In genomic region chr12:48078901-48079300, GRCh38 we compare ENCODE assay signal across 20 cellular contexts. TPM values are rescaled to one million over a fixed set of nuclear protein-coding genes. Genes with fewer than 3 reads are reported as not detected.
A peak's percentile ranks its signal among the peaks of the same experiment; 100 is the strongest.
DNase-seq lines count a peak whose midpoint lies in the region; ATAC-seq and TF ChIP-seq lines count a peak whose summit lies in the region.
"Had no signal": no experiment of that assay in that cellular context is flagged by ENCODE, and none has a peak within 500 bp of the region (broad histone marks: within the 10 kb centered on the region; RNA-seq: fewer than 3 reads in every experiment).

No MANE protein-coding gene starts in this region.

- H3K9ac ChIP-seq in colonic mucosa (ENCODE audit: low read depth in 2 of 2, low read length in 2 of 2) = no peak overlapping the region
- H3K9ac ChIP-seq: BLaER1 treated with 17β-estradiol and CSF1 and Interleukin-3, amounts not matched to agents 10 nM and 100 nM had no signal

- H3K27ac ChIP-seq in osteoblast (ENCODE audit: low read depth, low read length) (peak overlapping the region; percentile 49), colonic mucosa (no peak overlapping the region), body of pancreas (no peak overlapping the region)
- H3K27ac ChIP-seq: ascending aorta; BLaER1 treated with 17β-estradiol and CSF1 and Interleukin-3, amounts not matched to agents 10 nM and 100 nM; right atrium auricular region had no signal

- WGBS in body of pancreas, 2 donors = 96% methylated on average over 5 of the region's 5 CpGs

- TF ChIP-seq POLR2A in NB4 (IDR thresholded peaks at IDR 0.05; ENCODE audit: extremely low read depth, insufficient read length) = no peak
- TF ChIP-seq POLR2A in body of pancreas (IDR thresholded peaks at IDR 0.05) = no peak

- H3K27ac Mint-ChIP-seq in stimulated activated naive B cell treated with anti-CD40 and anti-IgM and Interleukin-4, amounts not matched to agents 10 μg/mL and 1 μg/mL and 100 μg/mL, for 72 hours = no peak overlapping the region
- H3K27ac Mint-ChIP-seq: nephron progenitor cell had no signal

- no peak for ATAC-seq in stimulated activated naive B cell treated with anti-CD40 and anti-IgM and Interleukin-4, amounts not matched to agents 10 μg/mL and 1 μg/mL and 100 μg/mL, for 72 hours (replicated peaks)
- no peak for ATAC-seq in body of pancreas
- ATAC-seq: SK-N-SH treated with all-trans-retinoic acid at 6 μM for 48 hours had no signal

- H3K36me3 Mint-ChIP-seq in stimulated activated naive B cell treated with anti-CD40 and anti-IgM and Interleukin-4, amounts not matched to agents 10 μg/mL and 1 μg/mL and 100 μg/mL, for 72 hours = peaks cover 29 to 34% of the 10 kb centered on the region in 2 donors

- H3K9me3 ChIP-seq in osteoblast (ENCODE audit: low read depth, low read length) (no peaks in the 10 kb centered on the region), colonic mucosa (no peaks in the 10 kb centered on the region), body of pancreas (no peaks in the 10 kb centered on the region)
- H3K9me3 ChIP-seq: ascending aorta, HAP-1, right atrium auricular region had no signal

- intact Hi-C loops in colonic mucosa (cut with DNase I) = no loop called here
- intact Hi-C loops in body of pancreas (cut with DNase I) = no loop called here

- H3K4me3 ChIP-seq in NB4 (ENCODE audit: low read depth, low read length) (no peak overlapping the region), cardiac fibroblast (replicated peaks in 1 of 2; ENCODE audit: low read depth in 2 of 2, low read length in 2 of 2) (no peak overlapping the region), osteoblast (ENCODE audit: insufficient read depth, low read length) (no peak overlapping the region), colonic mucosa (no peak overlapping the region), body of pancreas (no peak overlapping the region)
- H3K4me3 ChIP-seq: ascending aorta; BLaER1 treated with 17β-estradiol and CSF1 and Interleukin-3, amounts not matched to agents 10 nM and 100 nM; HAP-1; right atrium auricular region had no signal

- no peaks in the 10 kb centered on the region for H4K20me1 ChIP-seq in osteoblast (ENCODE audit: insufficient read depth, low read length)
- H4K20me1 ChIP-seq: BLaER1 treated with 17β-estradiol and CSF1 and Interleukin-3, amounts not matched to agents 10 nM and 100 nM had no signal

- peaks cover 10% of the 10 kb centered on the region for H3K4me1 ChIP-seq in osteoblast (ENCODE audit: insufficient read depth, low read length)
- no peaks in the 10 kb centered on the region for H3K4me1 ChIP-seq in colonic mucosa
- H3K4me1 ChIP-seq in body of pancreas = no peaks in the 10 kb centered on the region
- H3K4me1 ChIP-seq: ascending aorta, HAP-1, right atrium auricular region had no signal

- no peaks in the 10 kb centered on the region for H3K9me3 Mint-ChIP-seq in stimulated activated naive B cell treated with anti-CD40 and anti-IgM and Interleukin-4, amounts not matched to agents 10 μg/mL and 1 μg/mL and 100 μg/mL, for 72 hours

- peak overlapping the region; percentile 72 for H2AFZ ChIP-seq in osteoblast (ENCODE audit: low read length)

- no peaks in the 10 kb centered on the region for H3K4me1 Mint-ChIP-seq in stimulated activated naive B cell treated with anti-CD40 and anti-IgM and Interleukin-4, amounts not matched to agents 10 μg/mL and 1 μg/mL and 100 μg/mL, for 72 hours
- H3K4me1 Mint-ChIP-seq: nephron progenitor cell had no signal

- H3K79me2 ChIP-seq in osteoblast (ENCODE audit: insufficient read depth, low read length) = no peaks in the 10 kb centered on the region

- peak overlapping the region; percentile 53 for H3K4me2 ChIP-seq in osteoblast (ENCODE audit: insufficient read depth, low read length)
- H3K4me2 ChIP-seq: BLaER1 treated with 17β-estradiol and CSF1 and Interleukin-3, amounts not matched to agents 10 nM and 100 nM had no signal

- H3K36me3 ChIP-seq in osteoblast (ENCODE audit: insufficient read depth, low read length) = peaks cover 21% of the 10 kb centered on the region
- H3K36me3 ChIP-seq in colonic mucosa = no peaks in the 10 kb centered on the region
- H3K36me3 ChIP-seq in body of pancreas (replicated peaks in 1 of 2; ENCODE audit: insufficient read depth in 1 of 2, low read depth in 2 of 2) = peaks cover 0 to 7% of the 10 kb centered on the region in 2 donors

- H3K27me3 Mint-ChIP-seq in stimulated activated naive B cell treated with anti-CD40 and anti-IgM and Interleukin-4, amounts not matched to agents 10 μg/mL and 1 μg/mL and 100 μg/mL, for 72 hours = no peaks in the 10 kb centered on the region

- no peak overlapping the region for H3K4me3 Mint-ChIP-seq in stimulated activated naive B cell treated with anti-CD40 and anti-IgM and Interleukin-4, amounts not matched to agents 10 μg/mL and 1 μg/mL and 100 μg/mL, for 72 hours
- H3K4me3 Mint-ChIP-seq: nephron progenitor cell had no signal

- TF ChIP-seq CTCF in NB4 (IDR thresholded peaks at IDR 0.05; ENCODE audit: low read depth, low read length) (no peak), cardiac fibroblast (IDR thresholded peaks at IDR 0.05; ENCODE audit: low read depth, low read length) (no peak), osteoblast (IDR thresholded peaks at IDR 0.05; ENCODE audit: extremely low read depth, low read depth, low read length) (no peak), colonic mucosa (IDR thresholded peaks at IDR 0.05) (no peak), body of pancreas (IDR thresholded peaks at IDR 0.05) (no peak)

- DNase-seq in ELR (ENCODE audit: low read depth) (peak; percentile 75), NB4 (ENCODE audit: low read depth) (peak; percentile 76), cardiac fibroblast (ENCODE audit: low read depth in 2 of 2) (peak; percentile 69 to 76), osteoblast (ENCODE audit: insufficient read length, low spot score, missing footprints) (peak; percentile 27), Ammon's horn (ENCODE audit: low spot score) (no peak), colonic mucosa (no peak), body of pancreas (no peak)
- DNase-seq in stimulated activated naive B cell treated with anti-CD40 and anti-IgM and Interleukin-4, amounts not matched to agents 10 μg/mL and 1 μg/mL and 100 μg/mL, for 72 hours = no peak
- DNase-seq: activated effector memory CD4-positive, alpha-beta T cell treated with Interleukin-2 at 50 U/mL for 16 hours; DMS153; KG1; NCI-H1436 treated with DMSO at 0.1 percent for 48 hours; NCI-H345; nephron progenitor cell; stimulated activated CD4-positive, alpha-beta T cell treated with anti-CD3 and anti-CD28 coated beads, Interleukin-4, amount 100 ng/mL, for 1 hour had no signal

- H3K27me3 ChIP-seq in osteoblast (ENCODE audit: insufficient read depth, low read length) = no peaks in the 10 kb centered on the region
- no peaks in the 10 kb centered on the region for H3K27me3 ChIP-seq in colonic mucosa
- no peaks in the 10 kb centered on the region for H3K27me3 ChIP-seq in body of pancreas
- H3K27me3 ChIP-seq: ascending aorta; BLaER1 treated with 17β-estradiol and CSF1 and Interleukin-3, amounts not matched to agents 10 nM and 100 nM; right atrium auricular region had no signal

RNA-seq across cellular contexts. Expression of gene SENP1, which starts 27.0 kb away (rescaled TPM):
- total RNA-seq in osteoblast (23.9 and 27.4 TPM in 2 replicates), colonic mucosa (10 to 100 TPM; 14.9 to 16.8 TPM), body of pancreas (10 to 100 TPM; 11.4 to 15.8 TPM)

RNA-seq across cellular contexts. Expression of gene PFKM, which starts 40.3 kb away (rescaled TPM):
- 64.8 and 81.0 TPM in 2 replicates for total RNA-seq in osteoblast
- total RNA-seq in colonic mucosa = 10 to 100 TPM; 39.2 to 64.6 TPM
- total RNA-seq in body of pancreas = 10 to 100 TPM; 14.3 to 16.8 TPM

Comparison
In these comparisons a context has a peak if more than half of its experiments do, and no peak if none do; other contexts are left out.
1. DNase-seq: peak in ELR (single experiment), NB4 (single experiment), cardiac fibroblast (2 of 2) and osteoblast (single experiment); none in Ammon's horn (single experiment), stimulated activated naive B cell treated with anti-CD40 and anti-IgM and Interleukin-4, amounts not matched to agents 10 μg/mL and 1 μg/mL and 100 μg/mL, for 72 hours (single experiment), colonic mucosa (single experiment) and body of pancreas (0 of 4).